In genomic region chr3:63582943-63583500, GRCh38 we compare ENCODE assay signal across 1 cellular context.
A peak's percentile ranks its signal among the peaks of the same experiment; 100 is the strongest.
TF ChIP-seq lines count a peak whose summit lies in the region.

No MANE protein-coding gene starts in this region.

TF ChIP-seq in K562, 482 proteins besides CTCF, POLR2A, EP300 and RAD21 (continued from another document and continues in another):
- TF ChIP-seq ZNF398 (CRISPR knock-in tag; IDR thresholded peaks at IDR 0.05) (no peak), U2AF2 (optimal IDR thresholded peaks at IDR 0.05; ENCODE audit: low read depth, low read length) (no peak), SMC3 (conservative IDR thresholded peaks at IDR 0.05; ENCODE audit: insufficient read depth, low read depth, low read length) (no peak), DMBX1 (CRISPR knock-in tag; IDR thresholded peaks at IDR 0.05; ENCODE audit: borderline replicate concordance) (0 out of 2 replicates have a peak, but pooled peaks have one; percentile 51), REST (CRISPR knock-in tag; IDR thresholded peaks at IDR 0.05; ENCODE audit: low read depth) (no peak), MBD2 (IDR thresholded peaks at IDR 0.05; ENCODE audit: borderline replicate concordance, low read depth) (no peak), U2AF1 (optimal IDR thresholded peaks at IDR 0.05; ENCODE audit: low read depth, low read length) (no peak), TOE1 (IDR thresholded peaks at IDR 0.05; ENCODE audit: borderline replicate concordance) (no peak), TOE1 (CRISPR knock-in tag; IDR thresholded peaks at IDR 0.05; ENCODE audit: borderline replicate concordance, low read depth) (no peak), VEZF1 (CRISPR knock-in tag; IDR thresholded peaks at IDR 0.05) (no peak), ZNF263 (CRISPR knock-in tag; IDR thresholded peaks at IDR 0.05; ENCODE audit: borderline replicate concordance) (no peak), SMAD3 (CRISPR knock-in tag; conservative IDR thresholded peaks at IDR 0.05) (0 out of 2 replicates have a peak, but pooled peaks have one; percentile 36), MCM7 (IDR thresholded peaks at IDR 0.05) (no peak), MYC (IDR thresholded peaks at IDR 0.05; ENCODE audit: low read depth, low read length) (no peak), MYC (CRISPR knock-in tag; IDR thresholded peaks at IDR 0.05; ENCODE audit: borderline replicate concordance, low read depth) (no peak), ZNF766 (CRISPR knock-in tag; conservative IDR thresholded peaks at IDR 0.05) (peak; percentile 77; the same call in 1 of the 2 replicates), JUND (IDR thresholded peaks at IDR 0.05; ENCODE audit: borderline replicate concordance, low read depth, low read length) (no peak), JUND (tag; IDR thresholded peaks at IDR 0.05; ENCODE audit: borderline replicate concordance, low read depth, low read length) (no peak), NR4A1 (CRISPR knock-in tag; IDR thresholded peaks at IDR 0.05) (no peak), NR4A1 (tag; IDR thresholded peaks at IDR 0.05) (no peak), THAP7 (CRISPR knock-in tag; IDR thresholded peaks at IDR 0.05) (no peak), ZEB2 (IDR thresholded peaks at IDR 0.05) (no peak), C11orf30 (IDR thresholded peaks at IDR 0.05; ENCODE audit: low read depth) (no peak), ZNF253 (CRISPR knock-in tag; conservative IDR thresholded peaks at IDR 0.05) (no peak), KDM5B (IDR thresholded peaks at IDR 0.05; ENCODE audit: insufficient replicate concordance, low read depth, low read length) (no peak), ZNF79 (CRISPR knock-in tag; IDR thresholded peaks at IDR 0.05; ENCODE audit: low read depth) (peak; percentile 81), ZBTB11 (CRISPR knock-in tag; IDR thresholded peaks at IDR 0.05) (peak in 1 of 3 experiments; percentile 40; a peak in 1 of 6 replicates), ZNF518B (CRISPR knock-in tag; IDR thresholded peaks at IDR 0.05) (no peak), TEAD1 (CRISPR knock-in tag; IDR thresholded peaks at IDR 0.05) (peak in 1 of 2 experiments; percentile 92; a peak in 2 of 4 replicates), ZNF76 (CRISPR knock-in tag; IDR thresholded peaks at IDR 0.05; ENCODE audit: borderline replicate concordance) (no peak), ZC3H11A (IDR thresholded peaks at IDR 0.05; ENCODE audit: low read depth, low read length) (no peak), IFI16 (CRISPR knock-in tag; IDR thresholded peaks at IDR 0.05) (no peak), NR2C2 (CRISPR knock-in tag; IDR thresholded peaks at IDR 0.05) (no peak), NR2C2 (tag; IDR thresholded peaks at IDR 0.05) (0 out of 2 replicates have a peak, but pooled peaks have one; percentile 30), EWSR1 (IDR thresholded peaks at IDR 0.05; ENCODE audit: borderline replicate concordance, low read depth, partially characterized antibody) (no peak)
- TF ChIP-seq, protein P1, sequence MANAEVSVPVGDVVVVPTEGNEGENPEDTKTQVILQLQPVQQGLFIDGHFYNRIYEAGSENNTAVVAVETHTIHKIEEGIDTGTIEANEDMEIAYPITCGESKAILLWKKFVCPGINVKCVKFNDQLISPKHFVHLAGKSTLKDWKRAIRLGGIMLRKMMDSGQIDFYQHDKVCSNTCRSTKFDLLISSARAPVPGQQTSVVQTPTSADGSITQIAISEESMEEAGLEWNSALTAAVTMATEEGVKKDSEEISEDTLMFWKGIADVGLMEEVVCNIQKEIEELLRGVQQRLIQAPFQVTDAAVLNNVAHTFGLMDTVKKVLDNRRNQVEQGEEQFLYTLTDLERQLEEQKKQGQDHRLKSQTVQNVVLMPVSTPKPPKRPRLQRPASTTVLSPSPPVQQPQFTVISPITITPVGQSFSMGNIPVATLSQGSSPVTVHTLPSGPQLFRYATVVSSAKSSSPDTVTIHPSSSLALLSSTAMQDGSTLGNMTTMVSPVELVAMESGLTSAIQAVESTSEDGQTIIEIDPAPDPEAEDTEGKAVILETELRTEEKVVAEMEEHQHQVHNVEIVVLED (CRISPR knock-in tag; IDR thresholded peaks at IDR 0.05): 0 out of 2 replicates have a peak, but pooled peaks have one; percentile 30
- TF ChIP-seq, protein P2, sequence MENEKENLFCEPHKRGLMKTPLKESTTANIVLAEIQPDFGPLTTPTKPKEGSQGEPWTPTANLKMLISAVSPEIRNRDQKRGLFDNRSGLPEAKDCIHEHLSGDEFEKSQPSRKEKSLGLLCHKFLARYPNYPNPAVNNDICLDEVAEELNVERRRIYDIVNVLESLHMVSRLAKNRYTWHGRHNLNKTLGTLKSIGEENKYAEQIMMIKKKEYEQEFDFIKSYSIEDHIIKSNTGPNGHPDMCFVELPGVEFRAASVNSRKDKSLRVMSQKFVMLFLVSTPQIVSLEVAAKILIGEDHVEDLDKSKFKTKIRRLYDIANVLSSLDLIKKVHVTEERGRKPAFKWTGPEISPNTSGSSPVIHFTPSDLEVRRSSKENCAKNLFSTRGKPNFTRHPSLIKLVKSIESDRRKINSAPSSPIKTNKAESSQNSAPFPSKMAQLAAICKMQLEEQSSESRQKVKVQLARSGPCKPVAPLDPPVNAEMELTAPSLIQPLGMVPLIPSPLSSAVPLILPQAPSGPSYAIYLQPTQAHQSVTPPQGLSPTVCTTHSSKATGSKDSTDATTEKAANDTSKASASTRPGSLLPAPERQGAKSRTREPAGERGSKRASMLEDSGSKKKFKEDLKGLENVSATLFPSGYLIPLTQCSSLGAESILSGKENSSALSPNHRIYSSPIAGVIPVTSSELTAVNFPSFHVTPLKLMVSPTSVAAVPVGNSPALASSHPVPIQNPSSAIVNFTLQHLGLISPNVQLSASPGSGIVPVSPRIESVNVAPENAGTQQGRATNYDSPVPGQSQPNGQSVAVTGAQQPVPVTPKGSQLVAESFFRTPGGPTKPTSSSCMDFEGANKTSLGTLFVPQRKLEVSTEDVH (IDR thresholded peaks at IDR 0.05; ENCODE audit: low read depth, partially characterized antibody): no peak
- TF ChIP-seq, protein P3, sequence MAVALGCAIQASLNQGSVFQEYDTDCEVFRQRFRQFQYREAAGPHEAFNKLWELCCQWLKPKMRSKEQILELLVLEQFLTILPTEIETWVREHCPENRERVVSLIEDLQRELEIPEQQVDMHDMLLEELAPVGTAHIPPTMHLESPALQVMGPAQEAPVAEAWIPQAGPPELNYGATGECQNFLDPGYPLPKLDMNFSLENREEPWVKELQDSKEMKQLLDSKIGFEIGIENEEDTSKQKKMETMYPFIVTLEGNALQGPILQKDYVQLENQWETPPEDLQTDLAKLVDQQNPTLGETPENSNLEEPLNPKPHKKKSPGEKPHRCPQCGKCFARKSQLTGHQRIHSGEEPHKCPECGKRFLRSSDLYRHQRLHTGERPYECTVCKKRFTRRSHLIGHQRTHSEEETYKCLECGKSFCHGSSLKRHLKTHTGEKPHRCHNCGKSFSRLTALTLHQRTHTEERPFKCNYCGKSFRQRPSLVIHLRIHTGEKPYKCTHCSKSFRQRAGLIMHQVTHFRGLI (CRISPR knock-in tag; IDR thresholded peaks at IDR 0.05): peak; percentile 90
